8 cellular contexts compared by ENCODE assay signal in genomic region chr6:131807644-131808459, GRCh38. TPM values are rescaled to one million over a fixed set of nuclear protein-coding genes. Genes with fewer than 3 reads are reported as not detected.
DNase-seq lines count a peak whose midpoint lies in the region; ATAC-seq and TF ChIP-seq lines count a peak whose summit lies in the region.

ENPP1 (plus strand) TSS chr6:131808020; CDS start chr6:131808036, 16 bp downstream.

- intact Hi-C loops in esophagus muscularis mucosa (cut with DNase I): loop anchor here (10.0 kb wide), 1 partner anchor 113 kb away; no protein-coding TSS in a partner anchor

- H3K27me3 ChIP-seq in esophagus muscularis mucosa: no peaks in the 10 kb centered on the region
- no peaks in the 10 kb centered on the region for H3K27me3 ChIP-seq in mucosa of rectum (ENCODE audit: control insufficient read depth in 2 of 2, insufficient read depth in 2 of 2, low read length in 2 of 2)

- H3K4me3 Mint-ChIP-seq in activated T-cell treated with anti-CD3 and anti-CD28 coated beads, Interleukin-2, amount 50 U/mL, for 24 hours: peak within 1 kb of the TSS; percentile 84
- peak within 1 kb of the TSS; percentile 86 for H3K4me3 Mint-ChIP-seq in stimulated activated effector memory CD8-positive, alpha-beta T cell treated with anti-CD3 and anti-CD28 coated beads, Interleukin-12 subunit alpha, Interleukin-12 subunit beta, amount 100 ng/mL, for 72 hours

- peaks cover 27% of the 10 kb centered on the region for H3K4me1 Mint-ChIP-seq in activated T-cell treated with anti-CD3 and anti-CD28 coated beads, Interleukin-2, amount 50 U/mL, for 24 hours (ENCODE audit: low read depth)
- H3K4me1 Mint-ChIP-seq in stimulated activated effector memory CD8-positive, alpha-beta T cell treated with anti-CD3 and anti-CD28 coated beads, Interleukin-12 subunit alpha, Interleukin-12 subunit beta, amount 100 ng/mL, for 72 hours: peaks cover 19% of the 10 kb centered on the region

- TF ChIP-seq POLR2A in esophagus muscularis mucosa (IDR thresholded peaks at IDR 0.05; ENCODE audit: low read depth): no peak

- H3K9me3 ChIP-seq in esophagus muscularis mucosa (no peaks in the 10 kb centered on the region), mucosa of rectum (ENCODE audit: control insufficient read depth in 2 of 2, low read length in 2 of 2) (no peaks in the 10 kb centered on the region)

- DNase-seq in 8988T (peak; percentile 77), OCI-M1 (lab: John Stamatoyannopoulos, UW) (peak; percentile 72), esophagus muscularis mucosa (ENCODE audit: extremely low spot score) (no peak)
- peak; percentile 65 for DNase-seq in activated T-cell treated with anti-CD3 and anti-CD28 coated beads, Interleukin-2, amount 50 U/mL, for 24 hours
- peak; percentile 33 to 74 for DNase-seq in stimulated activated effector memory CD8-positive, alpha-beta T cell treated with anti-CD3 and anti-CD28 coated beads, Interleukin-12 subunit alpha, Interleukin-12 subunit beta, amount 100 ng/mL, for 72 hours (ENCODE audit: low spot score in 2 of 2)

- peaks cover 53% of the 10 kb centered on the region for H3K27me3 Mint-ChIP-seq in activated T-cell treated with anti-CD3 and anti-CD28 coated beads, Interleukin-2, amount 50 U/mL, for 24 hours

- H3K9ac ChIP-seq in mucosa of rectum (ENCODE audit: low read depth in 1 of 2, low read length in 2 of 2): peak within 1 kb of the TSS; percentile 26 to 65

- H3K36me3 Mint-ChIP-seq in activated T-cell treated with anti-CD3 and anti-CD28 coated beads, Interleukin-2, amount 50 U/mL, for 24 hours (ENCODE audit: low read depth): peaks cover 3% of the 10 kb centered on the region
- peaks cover 5% of the 10 kb centered on the region for H3K36me3 Mint-ChIP-seq in stimulated activated effector memory CD8-positive, alpha-beta T cell treated with anti-CD3 and anti-CD28 coated beads, Interleukin-12 subunit alpha, Interleukin-12 subunit beta, amount 100 ng/mL, for 72 hours

- peak; percentile 71 for ATAC-seq in GM18909 (IDR thresholded peaks at IDR 0.05; ENCODE audit: poor library complexity, unreplicated experiment)
- ATAC-seq in HG03354 (IDR thresholded peaks at IDR 0.05; ENCODE audit: poor library complexity, severe bottlenecking, unreplicated experiment): peak; percentile 66
- peak; percentile 85 for ATAC-seq in stimulated activated effector memory CD8-positive, alpha-beta T cell treated with anti-CD3 and anti-CD28 coated beads, Interleukin-12 subunit alpha, Interleukin-12 subunit beta, amount 100 ng/mL, for 72 hours

- no peaks in the 10 kb centered on the region for H3K36me3 ChIP-seq in esophagus muscularis mucosa
- H3K36me3 ChIP-seq in mucosa of rectum (ENCODE audit: control insufficient read depth in 2 of 2, insufficient read depth in 2 of 2, low read length in 2 of 2): no peaks in the 10 kb centered on the region

- H3K4me3 ChIP-seq in esophagus muscularis mucosa (peak within 1 kb of the TSS; percentile 71 to 77 (median 74)), mucosa of rectum (ENCODE audit: low read length in 2 of 2) (peak within 1 kb of the TSS; percentile 70 to 76)

- no peaks in the 10 kb centered on the region for H3K9me3 Mint-ChIP-seq in activated T-cell treated with anti-CD3 and anti-CD28 coated beads, Interleukin-2, amount 50 U/mL, for 24 hours
- H3K9me3 Mint-ChIP-seq in stimulated activated effector memory CD8-positive, alpha-beta T cell treated with anti-CD3 and anti-CD28 coated beads, Interleukin-12 subunit alpha, Interleukin-12 subunit beta, amount 100 ng/mL, for 72 hours: no peaks in the 10 kb centered on the region

- H3K27ac ChIP-seq in esophagus muscularis mucosa (replicated peaks in 1 of 4): peak within 1 kb of the TSS; percentile 76 to 86 (median 80)
- peak within 1 kb of the TSS in 1 of 2 donors; percentile 22 for H3K27ac ChIP-seq in mucosa of rectum (ENCODE audit: low read depth in 2 of 2, low read length in 2 of 2)

- peaks cover 10 to 16% (median 13%) of the 10 kb centered on the region in 4 donors for H3K4me1 ChIP-seq in esophagus muscularis mucosa
- peaks cover 3 to 4% of the 10 kb centered on the region in 2 donors for H3K4me1 ChIP-seq in mucosa of rectum (ENCODE audit: control insufficient read depth in 2 of 2, insufficient read depth in 2 of 2, low read length in 2 of 2)

- no peak for TF ChIP-seq EP300 in esophagus muscularis mucosa (IDR thresholded peaks at IDR 0.05)

- 2% methylated on average over 11 of the region's 99 CpGs for WGBS in esophagus muscularis mucosa

- H3K27ac Mint-ChIP-seq in activated T-cell treated with anti-CD3 and anti-CD28 coated beads, Interleukin-2, amount 50 U/mL, for 24 hours: peak within 1 kb of the TSS; percentile 47
- no peak within 1 kb of the TSS for H3K27ac Mint-ChIP-seq in stimulated activated effector memory CD8-positive, alpha-beta T cell treated with anti-CD3 and anti-CD28 coated beads, Interleukin-12 subunit alpha, Interleukin-12 subunit beta, amount 100 ng/mL, for 72 hours

- peak; percentile 23 to 56 (median 32) for TF ChIP-seq CTCF in esophagus muscularis mucosa (IDR thresholded peaks at IDR 0.05)

RNA-seq across cellular contexts. Expression of gene ENPP1, which starts in this region (rescaled TPM):
- total RNA-seq in esophagus muscularis mucosa: 10 to 100 TPM in 3 of 4 donors, 1 to 10 TPM in 1; 7.9 to 35.2 (median 19.2) TPM
